In the genomic region with DNA sequence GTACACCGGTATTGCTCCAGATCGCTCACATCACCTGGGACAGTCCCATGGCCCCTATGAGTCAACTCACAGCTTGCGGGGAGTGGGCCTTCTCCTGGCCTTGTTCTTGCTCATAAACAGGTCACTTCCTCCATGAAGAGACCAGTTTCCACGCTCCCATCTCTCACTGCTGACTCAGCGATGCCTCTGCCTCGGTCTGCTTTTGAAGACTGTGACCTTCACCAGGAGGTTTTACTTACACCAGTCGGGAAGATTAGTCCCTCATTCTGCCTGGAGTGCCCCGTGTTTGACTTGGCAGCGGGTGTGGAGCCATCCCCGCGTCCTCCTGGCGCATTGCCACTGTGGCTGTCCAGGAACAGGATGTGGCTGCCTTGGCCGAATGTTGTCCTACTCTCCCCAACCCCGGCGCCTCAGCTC, we compare ENCODE assay signal across 9 cellular contexts.
DNase-seq lines count a peak whose midpoint lies in the region; ATAC-seq and TF ChIP-seq lines count a peak whose summit lies in the region.
"Had no signal": no experiment of that assay in that cellular context is flagged by ENCODE, and none has a peak within 500 bp of the region (broad histone marks: within the 10 kb centered on the region; RNA-seq: fewer than 3 reads in every experiment).

No MANE protein-coding gene starts in this region.

- H3K4me3 Mint-ChIP-seq in endodermal cell = no peak overlapping the region
- H3K4me3 Mint-ChIP-seq in Caco-2 (ENCODE audit: unreplicated experiment) = no peak overlapping the region
- H3K4me3 Mint-ChIP-seq: brain had no signal

- no peak overlapping the region for H3K9ac ChIP-seq in endodermal cell (ENCODE audit: extremely low read depth, low read length, poor library complexity, severe bottlenecking)

- H3K4me1 ChIP-seq in aorta (ENCODE audit: control insufficient read depth in 1 of 2, insufficient read depth in 2 of 2, low read length in 2 of 2) (no peaks in the 10 kb centered on the region), endodermal cell (ENCODE audit: control insufficient read depth, insufficient read depth, low read length) (no peaks in the 10 kb centered on the region), Caco-2 (no peaks in the 10 kb centered on the region)

- POLR2A ChIA-PET in Caco-2 (lab: Charles Lee) = no interaction called here

- H3K4me3 ChIP-seq in aorta (ENCODE audit: low read length in 2 of 2) = no peak overlapping the region
- no peak overlapping the region for H3K4me3 ChIP-seq in endodermal cell (ENCODE audit: low read length)
- no peak overlapping the region for H3K4me3 ChIP-seq in Caco-2 (ENCODE audit: low read depth, low read length)

- intact Hi-C loops in aorta (cut with DNase I) = no loop called here
- intact Hi-C loops in Caco-2 (cut with micrococcal nuclease; ENCODE audit: unreplicated experiment) = no loop called here

- H3K27me3 ChIP-seq in aorta (ENCODE audit: control insufficient read depth in 1 of 2, insufficient read depth in 2 of 2, low read length in 1 of 2) (no peaks in the 10 kb centered on the region), endodermal cell (ENCODE audit: control insufficient read depth, insufficient read depth, low read length, poor library complexity, severe bottlenecking) (no peaks in the 10 kb centered on the region), Caco-2 (replicated peaks; ENCODE audit: control insufficient read depth, insufficient read depth, low read length) (no peaks in the 10 kb centered on the region)

- peaks cover 0 to 8% of the 10 kb centered on the region in 2 donors for H3K9me3 Mint-ChIP-seq in activated naive CD4-positive, alpha-beta T cell treated with anti-CD3 and anti-CD28 coated beads, Interleukin-2, amount 50 U/mL, for 72 hours
- H3K9me3 Mint-ChIP-seq in endodermal cell = peaks cover 5% of the 10 kb centered on the region
- no peaks in the 10 kb centered on the region for H3K9me3 Mint-ChIP-seq in Caco-2 (ENCODE audit: unreplicated experiment)
- H3K9me3 Mint-ChIP-seq: brain had no signal

- ATAC-seq in activated naive CD4-positive, alpha-beta T cell treated with anti-CD3 and anti-CD28 coated beads, Interleukin-2, amount 50 U/mL, for 72 hours = peak; percentile 99 to 100
- ATAC-seq in aorta (ENCODE audit: low FRiP score) = no peak

- H3K36me3 Mint-ChIP-seq in activated naive CD4-positive, alpha-beta T cell treated with anti-CD3 and anti-CD28 coated beads, Interleukin-2, amount 50 U/mL, for 72 hours = peaks cover 32 to 49% of the 10 kb centered on the region in 2 donors
- H3K36me3 Mint-ChIP-seq in endodermal cell (ENCODE audit: low read depth) = peaks cover 24% of the 10 kb centered on the region
- H3K36me3 Mint-ChIP-seq in Caco-2 (ENCODE audit: insufficient read depth, unreplicated experiment) = no peaks in the 10 kb centered on the region

- H3K27me3 Mint-ChIP-seq in endodermal cell (ENCODE audit: insufficient read depth) = no peaks in the 10 kb centered on the region
- H3K27me3 Mint-ChIP-seq in Caco-2 (ENCODE audit: insufficient read depth, unreplicated experiment) = no peaks in the 10 kb centered on the region
- H3K27me3 Mint-ChIP-seq: brain had no signal

- H3K27ac ChIP-seq in aorta (ENCODE audit: low read depth in 1 of 2, low read length in 2 of 2) (no peak overlapping the region), endodermal cell (ENCODE audit: low read depth, low read length) (no peak overlapping the region)

- BruUV-seq in Caco-2 (replicated peaks; lab: Mats Ljungman, UMichigan) = no TSS peak

- H3K9me3 ChIP-seq in aorta (ENCODE audit: control insufficient read depth, low read length) (no peaks in the 10 kb centered on the region), endodermal cell (ENCODE audit: control insufficient read depth, low read length) (no peaks in the 10 kb centered on the region), Caco-2 (no peaks in the 10 kb centered on the region)

- TF ChIP-seq CTCF in endodermal cell (conservative IDR thresholded peaks at IDR 0.05) (no peak), Caco-2 (IDR thresholded peaks at IDR 0.05; ENCODE audit: insufficient read depth in 1 of 2, low read depth in 1 of 2, low read length in 1 of 2, severe bottlenecking in 1 of 2, unreplicated experiment in 1 of 2) (no peak)

- WGBS in aorta, 2 donors = 67 to 71% methylated on average over 15 of the region's 15 CpGs
- 94 to 99% methylated on average over 11 to 15 of the region's 15 CpGs for WGBS in endodermal cell (ENCODE audit: insufficient coverage in 1 of 2, insufficient read length in 1 of 2), 2 experiments

- H3K4me1 Mint-ChIP-seq in endodermal cell (no peaks in the 10 kb centered on the region), Caco-2 (ENCODE audit: low read depth, unreplicated experiment) (no peaks in the 10 kb centered on the region)
- H3K4me1 Mint-ChIP-seq: brain had no signal

- peaks cover 0 to 4% of the 10 kb centered on the region in 2 donors for H3K36me3 ChIP-seq in aorta (ENCODE audit: control insufficient read depth in 1 of 2, insufficient read depth in 2 of 2, low read length in 1 of 2)
- H3K36me3 ChIP-seq in endodermal cell (ENCODE audit: control insufficient read depth, insufficient read depth, low read length) = no peaks in the 10 kb centered on the region
- H3K36me3 ChIP-seq in Caco-2 (ENCODE audit: control insufficient read depth, insufficient read depth, low read length) = no peaks in the 10 kb centered on the region

- CTCF ChIA-PET in Caco-2 (lab: Charles Lee) = no interaction called here

- peak; percentile 30 to 81 for DNase-seq in activated naive CD4-positive, alpha-beta T cell treated with anti-CD3 and anti-CD28 coated beads, Interleukin-2, amount 50 U/mL, for 72 hours (ENCODE audit: low spot score in 2 of 2)
- DNase-seq in activated naive CD4-positive, alpha-beta T cell treated with anti-CD3 and anti-CD28 coated beads, Interleukin-2, amount 50 U/mL, for 16 hours = no peak
- DNase-seq in UCSD-AML1 (lab: John Stamatoyannopoulos, UW; ENCODE audit: unreplicated experiment) (peak; percentile 35), hepatic stellate cell (ENCODE audit: low spot score) (peak; percentile 70), aorta (peak; percentile 54 to 79), endodermal cell (no peak), DMS79 treated with DMSO at 0.1 percent for 48 hours (lab: John Stamatoyannopoulos, UW) (no peak), Caco-2 (no peak)

- peak overlapping the region; percentile 24 to 39 for H3K27ac Mint-ChIP-seq in activated naive CD4-positive, alpha-beta T cell treated with anti-CD3 and anti-CD28 coated beads, Interleukin-2, amount 50 U/mL, for 72 hours
- H3K27ac Mint-ChIP-seq in endodermal cell = no peak overlapping the region
- no peak overlapping the region for H3K27ac Mint-ChIP-seq in Caco-2 (ENCODE audit: unreplicated experiment)
- H3K27ac Mint-ChIP-seq: brain had no signal

Comparison
In these comparisons a context has a peak if more than half of its experiments do, and no peak if none do; other contexts are left out.
1. DNase-seq: peak in activated naive CD4-positive, alpha-beta T cell treated with anti-CD3 and anti-CD28 coated beads, Interleukin-2, amount 50 U/mL, for 72 hours (2 of 2), UCSD-AML1 (single experiment), hepatic stellate cell (single experiment) and aorta (2 of 2); none in activated naive CD4-positive, alpha-beta T cell treated with anti-CD3 and anti-CD28 coated beads, Interleukin-2, amount 50 U/mL, for 16 hours (single experiment), endodermal cell (single experiment), DMS79 treated with DMSO at 0.1 percent for 48 hours (single experiment) and Caco-2 (0 of 2).
2. H3K27ac Mint-ChIP-seq: peak in activated naive CD4-positive, alpha-beta T cell treated with anti-CD3 and anti-CD28 coated beads, Interleukin-2, amount 50 U/mL, for 72 hours (2 of 2); none in endodermal cell (single experiment) and Caco-2 (single experiment).